ENCODE assay signal across 16 cellular contexts in the genomic region with DNA sequence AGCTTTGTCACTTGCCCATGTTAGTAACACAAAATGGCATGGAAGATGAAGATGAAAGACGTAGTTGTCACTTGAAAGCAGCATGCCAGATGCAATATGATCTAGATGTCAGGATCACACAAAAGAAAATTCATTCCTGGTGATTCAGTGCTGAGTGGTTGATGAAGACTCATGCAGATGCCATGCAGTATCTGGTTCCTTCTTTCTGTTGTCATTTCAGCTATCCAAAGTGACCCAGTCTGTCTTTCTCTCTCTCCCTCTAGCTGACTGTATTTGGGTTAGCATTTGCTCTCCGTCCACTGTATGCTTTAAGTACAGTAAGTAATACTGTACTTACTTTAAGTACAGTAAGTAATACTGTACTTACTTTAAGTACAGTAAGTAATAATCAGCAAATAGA. TPM values are rescaled to one million over a fixed set of nuclear protein-coding genes. Genes with fewer than 3 reads are reported as not detected.
DNase-seq lines count a peak whose midpoint lies in the region; ATAC-seq and TF ChIP-seq lines count a peak whose summit lies in the region.
"Had no signal": no experiment of that assay in that cellular context is flagged by ENCODE, and none has a peak within 500 bp of the region (broad histone marks: within the 10 kb centered on the region; RNA-seq: fewer than 3 reads in every experiment).

No MANE protein-coding gene starts in this region.

- no peak overlapping the region for H3K27ac Mint-ChIP-seq in activated CD8-positive, alpha-beta T cell treated with anti-CD3 and anti-CD28 coated beads, Interleukin-2, amount 10 ng/mL, durations not matched to agents 7 days and 5 days
- H3K27ac Mint-ChIP-seq: activated CD4-positive, alpha-beta memory T cell treated with anti-CD3 and anti-CD28 coated beads for 36 hours had no signal

- H3K4me3 Mint-ChIP-seq in activated CD8-positive, alpha-beta T cell treated with anti-CD3 and anti-CD28 coated beads, Interleukin-2, amount 10 ng/mL, durations not matched to agents 7 days and 5 days: no peak overlapping the region
- H3K4me3 Mint-ChIP-seq: activated CD4-positive, alpha-beta memory T cell treated with anti-CD3 and anti-CD28 coated beads for 36 hours had no signal

- H2AFZ ChIP-seq in PC-9 (0 out of 2 replicates have a peak overlapping the region, but pooled peaks have one; percentile 1), osteoblast (ENCODE audit: low read length) (no peak overlapping the region)

- H3K27me3 Mint-ChIP-seq in activated CD8-positive, alpha-beta T cell treated with anti-CD3 and anti-CD28 coated beads, Interleukin-2, amount 10 ng/mL, durations not matched to agents 7 days and 5 days (ENCODE audit: low read depth): no peaks in the 10 kb centered on the region
- H3K27me3 Mint-ChIP-seq: activated CD4-positive, alpha-beta memory T cell treated with anti-CD3 and anti-CD28 coated beads for 36 hours had no signal

- H4K20me1 ChIP-seq in PC-9 (ENCODE audit: insufficient read depth): no peaks in the 10 kb centered on the region
- H4K20me1 ChIP-seq in osteoblast (ENCODE audit: insufficient read depth, low read length): no peaks in the 10 kb centered on the region

- DNase-seq in GM03348 (ENCODE audit: low spot score) (peak; percentile 38), PC-9 (no peak), epithelial cell of esophagus (ENCODE audit: low read depth) (peak; percentile 77), osteoblast (ENCODE audit: insufficient read length, low spot score, missing footprints) (peak; percentile 15), NOMO-1 treated with dmso at 0.1 percent for 144 hours (lab: John Stamatoyannopoulos, UW; ENCODE audit: unreplicated experiment) (no peak)
- DNase-seq in activated T-cell treated with anti-CD3 and anti-CD28 coated beads, Interleukin-2, amount 50 U/mL, for 1 hour: no peak
- no peak for DNase-seq in activated CD8-positive, alpha-beta T cell treated with anti-CD3 and anti-CD28 coated beads, Interleukin-2, amount 10 ng/mL, durations not matched to agents 7 days and 5 days
- DNase-seq: activated CD4-positive, alpha-beta memory T cell treated with anti-CD3 and anti-CD28 coated beads for 36 hours; activated naive CD4-positive, alpha-beta T cell treated with Interleukin-2 at 50 U/mL for 16 hours; foreskin melanocyte; NK-92 treated with Interleukin-12 subunit alpha and Interleukin-12 subunit beta, amount 100 ng/mL, for 24 hours; occipital lobe; stimulated activated CD4-positive, alpha-beta T cell treated with anti-CD3 and anti-CD28 coated beads, Interleukin-4, amount 100 ng/mL, for 24 hours; T-helper 2 cell had no signal

- TF ChIP-seq CTCF in PC-9 (conservative IDR thresholded peaks at IDR 0.05) (no peak), epithelial cell of esophagus (IDR thresholded peaks at IDR 0.05; ENCODE audit: insufficient read depth, low read depth, low read length, missing control alignments) (no peak), osteoblast (IDR thresholded peaks at IDR 0.05; ENCODE audit: extremely low read depth, low read depth, low read length) (no peak)

- ATAC-seq in HG03039 (IDR thresholded peaks at IDR 0.05; ENCODE audit: unreplicated experiment): no peak
- no peak for ATAC-seq in activated CD8-positive, alpha-beta T cell treated with anti-CD3 and anti-CD28 coated beads, Interleukin-2, amount 10 ng/mL, durations not matched to agents 7 days and 5 days

- POLR2A ChIA-PET in PC-9 (lab: Charles Lee; ENCODE audit: unreplicated experiment): no interaction called here
- POLR2A ChIA-PET in activated CD8-positive, alpha-beta T cell treated with anti-CD3 and anti-CD28 coated beads, Interleukin-2, amount 10 ng/mL, durations not matched to agents 7 days and 5 days (lab: Charles Lee): interaction anchor here (0.7 kb wide), 1 partner anchor 639 kb away, joined by 3 read pairs; no protein-coding TSS in a partner anchor

- H3K4me3 ChIP-seq in PC-9: no peak overlapping the region
- no peak overlapping the region for H3K4me3 ChIP-seq in epithelial cell of esophagus (ENCODE audit: low read length)
- no peak overlapping the region for H3K4me3 ChIP-seq in osteoblast (ENCODE audit: insufficient read depth, low read length)
- H3K4me3 ChIP-seq: HAP-1 had no signal

- no peaks in the 10 kb centered on the region for H3K36me3 Mint-ChIP-seq in activated CD8-positive, alpha-beta T cell treated with anti-CD3 and anti-CD28 coated beads, Interleukin-2, amount 10 ng/mL, durations not matched to agents 7 days and 5 days (ENCODE audit: low read depth)
- H3K36me3 Mint-ChIP-seq: activated CD4-positive, alpha-beta memory T cell treated with anti-CD3 and anti-CD28 coated beads for 36 hours had no signal

- CTCF ChIA-PET in PC-9 (lab: Charles Lee): interaction anchor here (0.7 kb wide), 1 partner anchor 426 kb away, joined by 3 read pairs; no protein-coding TSS in a partner anchor
- CTCF ChIA-PET in activated CD8-positive, alpha-beta T cell treated with anti-CD3 and anti-CD28 coated beads, Interleukin-2, amount 10 ng/mL, durations not matched to agents 7 days and 5 days (lab: Charles Lee): no interaction called here

- H3K27me3 ChIP-seq in PC-9 (ENCODE audit: insufficient read depth, low read depth) (no peaks in the 10 kb centered on the region), osteoblast (ENCODE audit: insufficient read depth, low read length) (no peaks in the 10 kb centered on the region)

- H3K4me1 Mint-ChIP-seq in activated CD8-positive, alpha-beta T cell treated with anti-CD3 and anti-CD28 coated beads, Interleukin-2, amount 10 ng/mL, durations not matched to agents 7 days and 5 days (ENCODE audit: low read depth): no peaks in the 10 kb centered on the region

- intact Hi-C loops in PC-9 (cut with micrococcal nuclease; ENCODE audit: unreplicated experiment): no loop called here

- no peaks in the 10 kb centered on the region for H3K4me1 ChIP-seq in PC-9 (replicated peaks; ENCODE audit: insufficient read depth)
- peaks cover 11% of the 10 kb centered on the region for H3K4me1 ChIP-seq in osteoblast (ENCODE audit: insufficient read depth, low read length)

- H3K27ac ChIP-seq in PC-9 (no peak overlapping the region), osteoblast (ENCODE audit: low read depth, low read length) (no peak overlapping the region)

- H3K4me2 ChIP-seq in PC-9 (no peak overlapping the region), osteoblast (ENCODE audit: insufficient read depth, low read length) (peak overlapping the region; percentile 20)

- no peaks in the 10 kb centered on the region; the same call in 1 of the 2 replicates for H3K9me2 ChIP-seq in PC-9 (ENCODE audit: insufficient read depth)

- no peaks in the 10 kb centered on the region for H3K9me3 ChIP-seq in PC-9 (ENCODE audit: insufficient read depth, low read depth)
- H3K9me3 ChIP-seq in osteoblast (ENCODE audit: low read depth, low read length): no peaks in the 10 kb centered on the region
- H3K9me3 ChIP-seq: HAP-1 had no signal

- BruUV-seq in PC-9 (replicated peaks; lab: Mats Ljungman, UMichigan): no TSS peak

- no peaks in the 10 kb centered on the region for H3F3A ChIP-seq in PC-9 (ENCODE audit: insufficient read depth, low read depth)

- no peaks in the 10 kb centered on the region for H3K9me3 Mint-ChIP-seq in activated CD8-positive, alpha-beta T cell treated with anti-CD3 and anti-CD28 coated beads, Interleukin-2, amount 10 ng/mL, durations not matched to agents 7 days and 5 days (ENCODE audit: insufficient read depth)
- H3K9me3 Mint-ChIP-seq: activated CD4-positive, alpha-beta memory T cell treated with anti-CD3 and anti-CD28 coated beads for 36 hours had no signal

- H3K36me3 ChIP-seq in PC-9 (ENCODE audit: low read depth): no peaks in the 10 kb centered on the region
- H3K36me3 ChIP-seq in osteoblast (ENCODE audit: insufficient read depth, low read length): no peaks in the 10 kb centered on the region
- H3K36me3 ChIP-seq: HAP-1 had no signal

- H3K79me2 ChIP-seq in PC-9 (ENCODE audit: low read depth): no peaks in the 10 kb centered on the region
- no peaks in the 10 kb centered on the region for H3K79me2 ChIP-seq in osteoblast (ENCODE audit: insufficient read depth, low read length)

RNA-seq across cellular contexts. Expression of a gene that starts 50.4 kb away (rescaled TPM):
- total RNA-seq in PC-9 (2021): not detected in 2 replicates
- total RNA-seq in osteoblast: under 0.01 TPM in 2 replicates
- total RNA-seq in activated CD8-positive, alpha-beta T cell treated with anti-CD3 and anti-CD28 coated beads, Interleukin-2, amount 10 ng/mL, durations not matched to agents 7 days and 5 days: 10 to 100 TPM; 11.4 to 12.8 TPM

Comparison
In these comparisons a context has a peak if more than half of its experiments do, and no peak if none do; other contexts are left out.
1. DNase-seq: peak in GM03348 (single experiment), epithelial cell of esophagus (single experiment) and osteoblast (single experiment); none in PC-9 (0 of 2), activated T-cell treated with anti-CD3 and anti-CD28 coated beads, Interleukin-2, amount 50 U/mL, for 1 hour (single experiment), activated CD8-positive, alpha-beta T cell treated with anti-CD3 and anti-CD28 coated beads, Interleukin-2, amount 10 ng/mL, durations not matched to agents 7 days and 5 days (single experiment) and NOMO-1 treated with dmso at 0.1 percent for 144 hours (single experiment).
2. RNA of a gene that starts 50.4 kb away (total RNA-seq): 11.4 to 12.8 TPM in activated CD8-positive, alpha-beta T cell treated with anti-CD3 and anti-CD28 coated beads, Interleukin-2, amount 10 ng/mL, durations not matched to agents 7 days and 5 days; not detected in PC-9 and under 0.01 TPM in osteoblast; every median in the first group is over 10 times any median in the second.